ENCODE assay signal across 37 cellular contexts in genomic region chr2:75258620-75259019, GRCh38. TPM values are rescaled to one million over a fixed set of nuclear protein-coding genes. Genes with fewer than 3 reads are reported as not detected.
"Had no signal": no experiment of that assay in that cellular context is flagged by ENCODE, and none has a peak within 500 bp of the region (broad histone marks: within the 10 kb centered on the region; RNA-seq: fewer than 3 reads in every experiment).

No MANE protein-coding gene starts in this region.

- H3K4me3 ChIP-seq: adrenal gland, ascending aorta, body of pancreas, breast epithelium, cardiac muscle cell had no signal

- ATAC-seq: activated naive CD4-positive, alpha-beta T cell treated with anti-CD3 and anti-CD28 coated beads, Interleukin-2, amount 50 U/mL, for 72 hours; activated naive CD8-positive, alpha-beta T cell treated with anti-CD3 and anti-CD28 coated beads, Interleukin-2, amount 50 U/mL, for 24 hours; activated T-cell treated with anti-CD3 and anti-CD28 coated beads, Interleukin-2, amount 50 U/mL, for 4 hours; activated T-cell treated with anti-CD3 and anti-CD28 coated beads, Interleukin-2, amount 50 U/mL, for 72 hours; activated T-helper 17 cell treated with anti-CD3 and anti-CD28 coated beads, Interleukin-2, amount 50 U/mL, for 72 hours; body of pancreas had no signal

- DNase-seq: activated effector memory CD4-positive, alpha-beta T cell treated with anti-CD3 and anti-CD28 coated beads, Interleukin-2, amount 50 U/mL, for 16 hours; activated effector memory CD4-positive, alpha-beta T cell treated with Interleukin-2 at 50 U/mL for 16 hours; activated gamma-delta T cell; activated gamma-delta T cell treated with Interleukin-2 at 50 U/mL for 16 hours; activated naive CD4-positive, alpha-beta T cell; activated naive CD4-positive, alpha-beta T cell treated with anti-CD3 and anti-CD28 coated beads for 36 hours; activated naive CD4-positive, alpha-beta T cell treated with anti-CD3 and anti-CD28 coated beads, Interleukin-2, amount 10 ng/mL, durations not matched to agents 7 days and 5 days; activated naive CD4-positive, alpha-beta T cell treated with anti-CD3 and anti-CD28 coated beads, Interleukin-2, amount 50 U/mL, for 16 hours; activated naive CD4-positive, alpha-beta T cell treated with Interleukin-2 at 50 U/mL for 16 hours; activated naive CD8-positive, alpha-beta T cell treated with anti-CD3 and anti-CD28 coated beads for 36 hours; activated naive CD8-positive, alpha-beta T cell treated with anti-CD3 and anti-CD28 coated beads, Interleukin-2, amount 10 ng/mL, durations not matched to agents 7 days and 5 days; activated naive CD8-positive, alpha-beta T cell treated with anti-CD3 and anti-CD28 coated beads, Interleukin-2, amount 50 U/mL, for 24 hours; activated T-cell treated with anti-CD3 and anti-CD28 coated beads, Interleukin-2, amount 50 U/mL, for 24 hours; activated T-cell treated with anti-CD3 and anti-CD28 coated beads, Interleukin-2, amount 50 U/mL, for 4 hours; activated T-cell treated with anti-CD3 and anti-CD28 coated beads, Interleukin-2, amount 50 U/mL, for 48 hours; activated T-cell treated with anti-CD3 and anti-CD28 coated beads, Interleukin-2, amount 50 U/mL, for 72 hours; adrenal gland; amniotic stem cell; amygdala; anterior cingulate cortex; aorta; body of pancreas; brain microvascular endothelial cell; caudate nucleus; central memory CD4-positive, alpha-beta T cell; cerebellar nuclear complex had no signal

- H3K27me3 ChIP-seq: adrenal gland, ascending aorta, body of pancreas, brain microvascular endothelial cell, breast epithelium, cardiac muscle cell had no signal

- H3K4me1 ChIP-seq: adrenal gland, ascending aorta, body of pancreas, breast epithelium had no signal

- FAIRE-seq: astrocyte, bronchial epithelial cell had no signal

- H3K27ac ChIP-seq: adrenal gland, ascending aorta, body of pancreas, brain microvascular endothelial cell, breast epithelium, cardiac muscle cell had no signal

- H3K36me3 ChIP-seq: adrenal gland, ascending aorta, brain microvascular endothelial cell, breast epithelium, cardiac muscle cell had no signal

RNA-seq across cellular contexts. Expression of gene TACR1, which starts 59.3 kb away (rescaled TPM):
- total RNA-seq: activated naive CD4-positive, alpha-beta T cell treated with anti-CD3 and anti-CD28 coated beads for 36 hours; activated naive CD4-positive, alpha-beta T cell treated with anti-CD3 and anti-CD28 coated beads, Interleukin-2, amount 50 U/mL, for 72 hours; activated naive CD8-positive, alpha-beta T cell treated with anti-CD3 and anti-CD28 coated beads for 36 hours; activated naive CD8-positive, alpha-beta T cell treated with anti-CD3 and anti-CD28 coated beads, Interleukin-2, amount 10 ng/mL, durations not matched to agents 7 days and 5 days; activated T-cell treated with anti-CD3 and anti-CD28 coated beads, Interleukin-2, amount 50 U/mL, for 4 hours; activated T-cell treated with anti-CD3 and anti-CD28 coated beads, Interleukin-2, amount 50 U/mL, for 72 hours; activated T-helper 1 cell treated with anti-CD3 and anti-CD28 coated beads, Interleukin-12 subunit alpha, Interleukin-12 subunit beta, Interleukin-2, Interleukin-4 antibody, amounts not matched to agents 30 ng/mL and 10 ng/mL and 1 ng/mL, durations not matched to agents 14 hours and 24 hours and 36 hours; activated T-helper 17 cell treated with anti-CD3 and anti-CD28 coated beads, Interleukin-2, amount 50 U/mL, for 72 hours; activated T-helper 2 cell treated with anti-CD3 and anti-CD28 coated beads, Interferon-gamma antibody, Interleukin-2, Interleukin-4, amounts not matched to agents 10 μg/mL and 5 μg/mL and 100 μg/mL, durations not matched to agents 14 hours and 24 hours and 36 hours; astrocyte; bronchial epithelial cell; cardiac muscle cell; cardiac septum; chondrocyte had no signal
- polyA plus RNA-seq: cardiac muscle cell had no signal
